14 cellular contexts compared by ENCODE assay signal in genomic region chr20:54633903-54634302, GRCh38.
A peak's percentile ranks its signal among the peaks of the same experiment; 100 is the strongest.
DNase-seq lines count a peak whose midpoint lies in the region; ATAC-seq and TF ChIP-seq lines count a peak whose summit lies in the region.
"Had no signal": no experiment of that assay in that cellular context is flagged by ENCODE, and none has a peak within 500 bp of the region (broad histone marks: within the 10 kb centered on the region; RNA-seq: fewer than 3 reads in every experiment).

No MANE protein-coding gene starts in this region.

- H3K27me3 Mint-ChIP-seq in naive thymus-derived CD4-positive, alpha-beta T cell = peaks cover 0 to 22% (median 10%) of the 10 kb centered on the region in 5 donors
- H3K27me3 Mint-ChIP-seq in activated CD8-positive, alpha-beta memory T cell treated with anti-CD3 and anti-CD28 coated beads, Interleukin-2, amount 10 ng/mL, durations not matched to agents 7 days and 5 days = no peaks in the 10 kb centered on the region

- no peak overlapping the region for H3K4me3 Mint-ChIP-seq in naive thymus-derived CD4-positive, alpha-beta T cell
- no peak overlapping the region for H3K4me3 Mint-ChIP-seq in activated CD8-positive, alpha-beta memory T cell treated with anti-CD3 and anti-CD28 coated beads, Interleukin-2, amount 10 ng/mL, durations not matched to agents 7 days and 5 days
- H3K4me3 Mint-ChIP-seq: mesothelial cell of epicardium had no signal

- no peaks in the 10 kb centered on the region for H3K36me3 ChIP-seq in naive thymus-derived CD4-positive, alpha-beta T cell (ENCODE audit: control insufficient read depth in 2 of 3, insufficient read depth in 3 of 3, low read length in 3 of 3)
- no peaks in the 10 kb centered on the region for H3K36me3 ChIP-seq in Peyer's patch
- H3K36me3 ChIP-seq: gastroesophageal sphincter, thoracic aorta had no signal

- intact Hi-C loops in naive thymus-derived CD4-positive, alpha-beta T cell (cut with micrococcal nuclease) = no loop called here

- H3K27ac Mint-ChIP-seq in naive thymus-derived CD4-positive, alpha-beta T cell = no peak overlapping the region
- H3K27ac Mint-ChIP-seq in activated naive CD4-positive, alpha-beta T cell treated with anti-CD3 and anti-CD28 coated beads, Interleukin-2, amount 50 U/mL, for 72 hours = no peak overlapping the region
- H3K27ac Mint-ChIP-seq in activated CD8-positive, alpha-beta memory T cell treated with anti-CD3 and anti-CD28 coated beads, Interleukin-2, amount 10 ng/mL, durations not matched to agents 7 days and 5 days = no peak overlapping the region
- H3K27ac Mint-ChIP-seq: mesothelial cell of epicardium had no signal

- CTCF ChIA-PET in naive thymus-derived CD4-positive, alpha-beta T cell (lab: Charles Lee) = no interaction called here
- CTCF ChIA-PET in activated CD8-positive, alpha-beta memory T cell treated with anti-CD3 and anti-CD28 coated beads, Interleukin-2, amount 10 ng/mL, durations not matched to agents 7 days and 5 days (lab: Charles Lee) = no interaction called here

- no peak overlapping the region for H3K27ac ChIP-seq in naive thymus-derived CD4-positive, alpha-beta T cell (ENCODE audit: low read depth, low read length)
- H3K27ac ChIP-seq in Peyer's patch = no peak overlapping the region
- H3K27ac ChIP-seq: C4-2B, gastroesophageal sphincter, thoracic aorta had no signal

- H3K27me3 ChIP-seq in naive thymus-derived CD4-positive, alpha-beta T cell (ENCODE audit: control insufficient read depth in 2 of 2, insufficient read depth in 2 of 2, low read length in 2 of 2) = no peaks in the 10 kb centered on the region
- H3K27me3 ChIP-seq in Peyer's patch = no peaks in the 10 kb centered on the region
- H3K27me3 ChIP-seq: gastroesophageal sphincter had no signal

- no peak overlapping the region for H3K4me3 ChIP-seq in naive thymus-derived CD4-positive, alpha-beta T cell (ENCODE audit: low read length)
- H3K4me3 ChIP-seq in Peyer's patch = no peak overlapping the region
- H3K4me3 ChIP-seq: gastroesophageal sphincter, thoracic aorta had no signal

- H3K9me3 Mint-ChIP-seq in naive thymus-derived CD4-positive, alpha-beta T cell = peaks cover 0 to 1% (median 0%) of the 10 kb centered on the region in 11 donors
- H3K9me3 Mint-ChIP-seq in activated naive CD4-positive, alpha-beta T cell treated with anti-CD3 and anti-CD28 coated beads, Interleukin-2, amount 50 U/mL, for 72 hours = no peaks in the 10 kb centered on the region
- H3K9me3 Mint-ChIP-seq in activated CD8-positive, alpha-beta memory T cell treated with anti-CD3 and anti-CD28 coated beads, Interleukin-2, amount 10 ng/mL, durations not matched to agents 7 days and 5 days (ENCODE audit: low read depth) = no peaks in the 10 kb centered on the region

- ATAC-seq in GM18499 (IDR thresholded peaks at IDR 0.05; ENCODE audit: insufficient read depth, unreplicated experiment) (peak; percentile 95), HG03045 (IDR thresholded peaks at IDR 0.05; ENCODE audit: unreplicated experiment) (peak; percentile 94)
- ATAC-seq in naive thymus-derived CD4-positive, alpha-beta T cell = no peak
- ATAC-seq in activated naive CD4-positive, alpha-beta T cell treated with anti-CD3 and anti-CD28 coated beads, Interleukin-2, amount 50 U/mL, for 72 hours = no peak
- ATAC-seq in activated CD8-positive, alpha-beta memory T cell treated with anti-CD3 and anti-CD28 coated beads, Interleukin-2, amount 10 ng/mL, durations not matched to agents 7 days and 5 days = no peak
- ATAC-seq: gastroesophageal sphincter had no signal

- TF ChIP-seq CTCF in GM20000 (IDR thresholded peaks at IDR 0.05; ENCODE audit: extremely low read depth, missing control alignments) (no peak), Peyer's patch (IDR thresholded peaks at IDR 0.05) (no peak)

- POLR2A ChIA-PET in naive thymus-derived CD4-positive, alpha-beta T cell (lab: Charles Lee) = no interaction called here

- no peaks in the 10 kb centered on the region for H3K36me3 Mint-ChIP-seq in naive thymus-derived CD4-positive, alpha-beta T cell
- H3K36me3 Mint-ChIP-seq in activated naive CD4-positive, alpha-beta T cell treated with anti-CD3 and anti-CD28 coated beads, Interleukin-2, amount 50 U/mL, for 72 hours = no peaks in the 10 kb centered on the region
- H3K36me3 Mint-ChIP-seq in activated CD8-positive, alpha-beta memory T cell treated with anti-CD3 and anti-CD28 coated beads, Interleukin-2, amount 10 ng/mL, durations not matched to agents 7 days and 5 days = no peaks in the 10 kb centered on the region
- H3K36me3 Mint-ChIP-seq: mesothelial cell of epicardium had no signal

- no peaks in the 10 kb centered on the region for H3K9me3 ChIP-seq in naive thymus-derived CD4-positive, alpha-beta T cell (ENCODE audit: control insufficient read depth in 2 of 3, low read length in 3 of 3)
- no peaks in the 10 kb centered on the region for H3K9me3 ChIP-seq in Peyer's patch
- H3K9me3 ChIP-seq: gastroesophageal sphincter, thoracic aorta had no signal

- DNase-seq in GM20000 (ENCODE audit: low spot score) = peak; percentile 71
- peak; percentile 37 for DNase-seq in NCI-H69 (lab: John Stamatoyannopoulos, UW)
- DNase-seq in naive thymus-derived CD4-positive, alpha-beta T cell = no peak
- no peak for DNase-seq in Peyer's patch
- no peak for DNase-seq in activated naive CD4-positive, alpha-beta T cell treated with anti-CD3 and anti-CD28 coated beads, Interleukin-2, amount 50 U/mL, for 72 hours (ENCODE audit: low spot score in 2 of 2)
- DNase-seq in activated CD8-positive, alpha-beta memory T cell treated with anti-CD3 and anti-CD28 coated beads, Interleukin-2, amount 10 ng/mL, durations not matched to agents 7 days and 5 days = no peak
- DNase-seq: NCI-H187 treated with DMSO at 0.1 percent for 48 hours, SW 1271 had no signal

- no peak for TF ChIP-seq POLR2A in Peyer's patch (IDR thresholded peaks at IDR 0.05)

- no peaks in the 10 kb centered on the region for H3K4me1 Mint-ChIP-seq in naive thymus-derived CD4-positive, alpha-beta T cell
- no peaks in the 10 kb centered on the region for H3K4me1 Mint-ChIP-seq in activated CD8-positive, alpha-beta memory T cell treated with anti-CD3 and anti-CD28 coated beads, Interleukin-2, amount 10 ng/mL, durations not matched to agents 7 days and 5 days
- H3K4me1 Mint-ChIP-seq: mesothelial cell of epicardium had no signal

- no peaks in the 10 kb centered on the region for H3K4me1 ChIP-seq in naive thymus-derived CD4-positive, alpha-beta T cell (ENCODE audit: control insufficient read depth in 2 of 2, insufficient read depth in 2 of 2, low read length in 2 of 2)
- H3K4me1 ChIP-seq in Peyer's patch = no peaks in the 10 kb centered on the region
- H3K4me1 ChIP-seq: gastroesophageal sphincter had no signal

Comparison
In these comparisons a context has a peak if more than half of its experiments do, and no peak if none do; other contexts are left out.
1. ATAC-seq: peak in GM18499 (single experiment) and HG03045 (single experiment); none in naive thymus-derived CD4-positive, alpha-beta T cell (single experiment), activated naive CD4-positive, alpha-beta T cell treated with anti-CD3 and anti-CD28 coated beads, Interleukin-2, amount 50 U/mL, for 72 hours (0 of 2) and activated CD8-positive, alpha-beta memory T cell treated with anti-CD3 and anti-CD28 coated beads, Interleukin-2, amount 10 ng/mL, durations not matched to agents 7 days and 5 days (single experiment).
2. DNase-seq: peak in GM20000 (single experiment) and NCI-H69 (single experiment); none in naive thymus-derived CD4-positive, alpha-beta T cell (0 of 9), Peyer's patch (0 of 3), activated naive CD4-positive, alpha-beta T cell treated with anti-CD3 and anti-CD28 coated beads, Interleukin-2, amount 50 U/mL, for 72 hours (0 of 2) and activated CD8-positive, alpha-beta memory T cell treated with anti-CD3 and anti-CD28 coated beads, Interleukin-2, amount 10 ng/mL, durations not matched to agents 7 days and 5 days (single experiment).